Comparison of ENCODE assay signal across 11 cellular contexts in the genomic region with DNA sequence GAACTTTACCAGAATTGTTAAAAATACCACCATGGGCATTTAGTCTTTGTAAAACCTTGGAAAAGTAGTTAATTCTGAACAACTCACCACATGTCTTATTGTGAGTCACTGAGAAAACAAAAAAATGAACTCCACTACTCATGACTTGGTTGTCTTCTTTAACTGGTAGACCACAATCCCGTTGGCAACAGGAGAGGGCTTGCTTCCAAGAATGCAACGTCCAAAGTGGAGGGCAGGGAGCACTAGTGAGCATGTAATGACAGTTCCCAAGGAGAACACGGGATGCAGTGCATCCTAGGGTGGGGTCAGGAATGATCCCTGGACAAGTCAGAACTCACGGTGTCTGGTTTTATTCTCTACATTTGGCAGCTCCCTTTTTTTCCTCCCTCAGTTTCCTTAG. TPM values are rescaled to one million over a fixed set of nuclear protein-coding genes. Genes with fewer than 3 reads are reported as not detected.
A peak's percentile ranks its signal among the peaks of the same experiment; 100 is the strongest.
DNase-seq lines count a peak whose midpoint lies in the region; ATAC-seq, FAIRE-seq and TF ChIP-seq lines count a peak whose summit lies in the region.
"Had no signal": no experiment of that assay in that cellular context is flagged by ENCODE, and none has a peak within 500 bp of the region (broad histone marks: within the 10 kb centered on the region; RNA-seq: fewer than 3 reads in every experiment).

No MANE protein-coding gene starts in this region.

- H3K27ac ChIP-seq in right atrium auricular region = no peak overlapping the region
- no peak overlapping the region for H3K27ac ChIP-seq in CD4-positive, alpha-beta memory T cell (ENCODE audit: low read depth, low read length)

- POLR2A ChIA-PET in WTC11 (lab: Charles Lee) = no interaction called here
- POLR2A ChIA-PET in CD4-positive, alpha-beta memory T cell (lab: Charles Lee; ENCODE audit: partially characterized antibody) = no interaction called here

- no peaks in the 10 kb centered on the region for H3K27me3 ChIP-seq in right atrium auricular region
- H3K27me3 ChIP-seq in CD4-positive, alpha-beta memory T cell (ENCODE audit: insufficient read depth, low read length) = no peaks in the 10 kb centered on the region

- ATAC-seq in Right ventricle myocardium superior (ENCODE audit: poor library complexity) = no peak
- peak; percentile 100 for ATAC-seq in WTC11
- no peak for ATAC-seq in HG03095 (IDR thresholded peaks at IDR 0.05; ENCODE audit: unreplicated experiment)
- ATAC-seq: activated CD4-positive, CD25-positive, alpha-beta regulatory T cell treated with anti-CD3 and anti-CD28 coated beads, Interleukin-2, amount 50 U/mL, for 24 hours; CD8-positive, alpha-beta T cell; stimulated activated effector memory CD8-positive, alpha-beta T cell treated with anti-CD3 and anti-CD28 coated beads, Interleukin-12 subunit alpha, Interleukin-12 subunit beta, amount 100 ng/mL, for 72 hours had no signal

- intact Hi-C loops in Right ventricle myocardium superior (cut with DNase I) = no loop called here
- intact Hi-C loops in CD4-positive, alpha-beta memory T cell (cut with micrococcal nuclease) = no loop called here

- no peak overlapping the region for H3K4me3 Mint-ChIP-seq in WTC11
- H3K4me3 Mint-ChIP-seq in CD4-positive, alpha-beta memory T cell = no peak overlapping the region
- H3K4me3 Mint-ChIP-seq: CD8-positive, alpha-beta T cell; stimulated activated effector memory CD8-positive, alpha-beta T cell treated with anti-CD3 and anti-CD28 coated beads, Interleukin-12 subunit alpha, Interleukin-12 subunit beta, amount 100 ng/mL, for 72 hours had no signal

- H3K9me3 ChIP-seq in right atrium auricular region = no peaks in the 10 kb centered on the region
- H3K9me3 ChIP-seq in CD4-positive, alpha-beta memory T cell (ENCODE audit: control insufficient read depth in 1 of 2, low read length in 2 of 2) = no peaks in the 10 kb centered on the region

- no peak overlapping the region for H3K27ac Mint-ChIP-seq in WTC11
- no peak overlapping the region for H3K27ac Mint-ChIP-seq in CD4-positive, alpha-beta memory T cell
- H3K27ac Mint-ChIP-seq: CD8-positive, alpha-beta T cell; stimulated activated effector memory CD8-positive, alpha-beta T cell treated with anti-CD3 and anti-CD28 coated beads, Interleukin-12 subunit alpha, Interleukin-12 subunit beta, amount 100 ng/mL, for 72 hours had no signal

- peak; percentile 82 for FAIRE-seq in urothelium cell line (lab: Jason Lieb, UNC)

- H3K9me3 Mint-ChIP-seq in WTC11 = peaks cover 8% of the 10 kb centered on the region
- H3K9me3 Mint-ChIP-seq in CD4-positive, alpha-beta memory T cell = peaks cover 0 to 4% (median 1%) of the 10 kb centered on the region in 8 donors
- H3K9me3 Mint-ChIP-seq: CD8-positive, alpha-beta T cell; stimulated activated effector memory CD8-positive, alpha-beta T cell treated with anti-CD3 and anti-CD28 coated beads, Interleukin-12 subunit alpha, Interleukin-12 subunit beta, amount 100 ng/mL, for 72 hours had no signal

- H3K4me3 ChIP-seq in right atrium auricular region = no peak overlapping the region
- H3K4me3 ChIP-seq in CD4-positive, alpha-beta memory T cell (ENCODE audit: low read length in 2 of 2) = no peak overlapping the region

- no peaks in the 10 kb centered on the region for H3K36me3 ChIP-seq in right atrium auricular region
- no peaks in the 10 kb centered on the region for H3K36me3 ChIP-seq in CD4-positive, alpha-beta memory T cell (ENCODE audit: insufficient read depth, low read length)

- CTCF ChIA-PET in WTC11 (lab: Charles Lee) = interaction anchor here (0.7 to 4.0 kb wide), 8 partner anchors 14 to 549 kb away, joined by 3 to 66 read pairs (median 6); a partner anchor contains a TSS
- CTCF ChIA-PET in CD4-positive, alpha-beta memory T cell (lab: Charles Lee; ENCODE audit: partially characterized antibody) = no interaction called here

- TF ChIP-seq CTCF in right atrium auricular region (IDR thresholded peaks at IDR 0.05) (peak in 1 of 2 donors; percentile 29), WTC11 (IDR thresholded peaks at IDR 0.05) (no peak)

- H3K27me3 Mint-ChIP-seq in WTC11 (ENCODE audit: low read depth) = no peaks in the 10 kb centered on the region
- H3K27me3 Mint-ChIP-seq in CD4-positive, alpha-beta memory T cell = peaks cover 3 to 7% of the 10 kb centered on the region in 2 donors

- H3K36me3 Mint-ChIP-seq in WTC11 = no peaks in the 10 kb centered on the region
- H3K36me3 Mint-ChIP-seq in CD4-positive, alpha-beta memory T cell = no peaks in the 10 kb centered on the region
- H3K36me3 Mint-ChIP-seq: CD8-positive, alpha-beta T cell; stimulated activated effector memory CD8-positive, alpha-beta T cell treated with anti-CD3 and anti-CD28 coated beads, Interleukin-12 subunit alpha, Interleukin-12 subunit beta, amount 100 ng/mL, for 72 hours had no signal

- no peaks in the 10 kb centered on the region for H3K4me1 Mint-ChIP-seq in WTC11
- H3K4me1 Mint-ChIP-seq in CD4-positive, alpha-beta memory T cell = no peaks in the 10 kb centered on the region
- H3K4me1 Mint-ChIP-seq: stimulated activated effector memory CD8-positive, alpha-beta T cell treated with anti-CD3 and anti-CD28 coated beads, Interleukin-12 subunit alpha, Interleukin-12 subunit beta, amount 100 ng/mL, for 72 hours had no signal

- peaks cover 0 to 9% of the 10 kb centered on the region in 2 donors for H3K4me1 ChIP-seq in right atrium auricular region
- H3K4me1 ChIP-seq in CD4-positive, alpha-beta memory T cell (ENCODE audit: insufficient read depth, low read length) = no peaks in the 10 kb centered on the region

- DNase-seq in Right ventricle myocardium superior (peak; percentile 39), right atrium auricular region (ENCODE audit: low spot score) (no peak), WTC11 (ENCODE audit: low spot score) (peak; percentile 36), hepatic stellate cell (ENCODE audit: low spot score) (peak; percentile 34), urothelium cell line (ENCODE audit: low spot score) (peak; percentile 68), CD1c-positive myeloid dendritic cell (ENCODE audit: extremely low spot score) (no peak)
- DNase-seq in CD4-positive, alpha-beta memory T cell = no peak
- DNase-seq: CD8-positive, alpha-beta T cell had no signal

TF ChIP-seq in WTC11, 78 proteins besides CTCF, POLR2A, EP300 and RAD21:
- TF ChIP-seq SP1 (CRISPR knock-in tag; conservative IDR thresholded peaks at IDR 0.05) (no peak), ZNF317 (CRISPR knock-in tag; IDR thresholded peaks at IDR 0.05; ENCODE audit: borderline replicate concordance, low read depth) (no peak), ESRRA (CRISPR knock-in tag; IDR thresholded peaks at IDR 0.05; ENCODE audit: borderline replicate concordance) (no peak), NFATC4 (CRISPR knock-in tag; IDR thresholded peaks at IDR 0.05) (no peak), TP53 (CRISPR knock-in tag; IDR thresholded peaks at IDR 0.05) (no peak), ELF4 (CRISPR knock-in tag; IDR thresholded peaks at IDR 0.05; ENCODE audit: low read depth) (no peak), ZBTB21 (CRISPR knock-in tag; IDR thresholded peaks at IDR 0.05; ENCODE audit: borderline replicate concordance) (no peak), SOX15 (CRISPR knock-in tag; IDR thresholded peaks at IDR 0.05) (no peak)
- TF ChIP-seq, protein P1, sequence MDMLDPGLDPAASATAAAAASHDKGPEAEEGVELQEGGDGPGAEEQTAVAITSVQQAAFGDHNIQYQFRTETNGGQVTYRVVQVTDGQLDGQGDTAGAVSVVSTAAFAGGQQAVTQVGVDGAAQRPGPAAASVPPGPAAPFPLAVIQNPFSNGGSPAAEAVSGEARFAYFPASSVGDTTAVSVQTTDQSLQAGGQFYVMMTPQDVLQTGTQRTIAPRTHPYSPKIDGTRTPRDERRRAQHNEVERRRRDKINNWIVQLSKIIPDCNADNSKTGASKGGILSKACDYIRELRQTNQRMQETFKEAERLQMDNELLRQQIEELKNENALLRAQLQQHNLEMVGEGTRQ (CRISPR knock-in tag; IDR thresholded peaks at IDR 0.05) = no peak

RNA-seq across cellular contexts. Expression of a gene that starts 15.2 kb away (rescaled TPM):
- total RNA-seq in Right ventricle myocardium superior = 5.7 TPM
- total RNA-seq in right atrium auricular region = 10 to 100 TPM; 14.8 to 20.2 TPM
- 5.6 to 10.6 TPM (median 10.5 TPM) in 3 replicates for total RNA-seq in WTC11 (2021)
- under 1 TPM; 0.19 to 0.29 TPM for total RNA-seq in CD4-positive, alpha-beta memory T cell
- polyA plus RNA-seq in CD4-positive, alpha-beta memory T cell = not detected

Comparison
In these comparisons a context has a peak if more than half of its experiments do, and no peak if none do; other contexts are left out.
1. DNase-seq: peak in Right ventricle myocardium superior (single experiment), WTC11 (single experiment), hepatic stellate cell (single experiment) and urothelium cell line (single experiment); none in right atrium auricular region (single experiment), CD4-positive, alpha-beta memory T cell (0 of 5) and CD1c-positive myeloid dendritic cell (single experiment).